33 cellular contexts compared by ENCODE assay signal in genomic region chr6:135617222-135617621, GRCh38.
"Had no signal": no experiment of that assay in that cellular context is flagged by ENCODE, and none has a peak within 500 bp of the region (broad histone marks: within the 10 kb centered on the region; RNA-seq: fewer than 3 reads in every experiment).

No MANE protein-coding gene starts in this region.

- H3K4me3 Mint-ChIP-seq: activated CD4-positive, alpha-beta memory T cell treated with anti-CD3 and anti-CD28 coated beads for 36 hours; activated CD4-positive, alpha-beta T cell treated with anti-CD3 and anti-CD28 coated beads for 36 hours; activated CD4-positive, alpha-beta T cell treated with anti-CD3 and anti-CD28 coated beads, Interleukin-2, amount 10 ng/mL, durations not matched to agents 24 days and 14 days; activated CD8-positive, alpha-beta memory T cell treated with anti-CD3 and anti-CD28 coated beads, Interleukin-2, amount 10 ng/mL, durations not matched to agents 7 days and 5 days; activated CD8-positive, alpha-beta T cell treated with anti-CD3 and anti-CD28 coated beads, Interleukin-2, amount 10 ng/mL, durations not matched to agents 7 days and 5 days; activated naive CD4-positive, alpha-beta T cell treated with anti-CD3 and anti-CD28 coated beads, Interleukin-2, amount 10 ng/mL, durations not matched to agents 7 days and 5 days; activated naive CD8-positive, alpha-beta T cell treated with anti-CD3 and anti-CD28 coated beads, Interleukin-2, amount 10 ng/mL, durations not matched to agents 7 days and 5 days; activated T-helper 1 cell treated with anti-CD3 and anti-CD28 coated beads, Interleukin-12 subunit alpha, Interleukin-12 subunit beta, Interleukin-2, Interleukin-4 antibody, amounts not matched to agents 30 ng/mL and 10 ng/mL and 1 ng/mL, durations not matched to agents 14 hours and 24 hours and 36 hours; brain had no signal

- H3K4me1 Mint-ChIP-seq: activated CD4-positive, alpha-beta T cell treated with anti-CD3 and anti-CD28 coated beads for 36 hours; activated naive CD4-positive, alpha-beta T cell treated with anti-CD3 and anti-CD28 coated beads, Interleukin-2, amount 10 ng/mL, durations not matched to agents 7 days and 5 days; activated naive CD8-positive, alpha-beta T cell treated with anti-CD3 and anti-CD28 coated beads, Interleukin-2, amount 10 ng/mL, durations not matched to agents 7 days and 5 days; brain had no signal

- H3K36me3 Mint-ChIP-seq: activated CD4-positive, alpha-beta memory T cell treated with anti-CD3 and anti-CD28 coated beads for 36 hours; activated naive CD4-positive, alpha-beta T cell treated with anti-CD3 and anti-CD28 coated beads, Interleukin-2, amount 10 ng/mL, durations not matched to agents 7 days and 5 days; brain had no signal

- ATAC-seq: activated CD4-positive, alpha-beta T cell treated with anti-CD3 and anti-CD28 coated beads for 36 hours; activated CD8-positive, alpha-beta memory T cell treated with anti-CD3 and anti-CD28 coated beads, Interleukin-2, amount 10 ng/mL, durations not matched to agents 7 days and 5 days; activated CD8-positive, alpha-beta T cell treated with anti-CD3 and anti-CD28 coated beads, Interleukin-2, amount 10 ng/mL, durations not matched to agents 7 days and 5 days; activated naive CD4-positive, alpha-beta T cell treated with anti-CD3 and anti-CD28 coated beads, Interleukin-2, amount 50 U/mL, for 72 hours; esophagus mucosa; gastrocnemius medialis; heart left ventricle had no signal

- H3K27me3 ChIP-seq: ascending aorta, breast epithelium, cardiac muscle cell, colonic mucosa, gastrocnemius medialis, heart left ventricle had no signal

- H3K9me3 ChIP-seq: ascending aorta, breast epithelium, colonic mucosa, gastrocnemius medialis, heart left ventricle had no signal

- H3K4me1 ChIP-seq: ascending aorta, breast epithelium, colonic mucosa, gastrocnemius medialis, heart left ventricle had no signal

- H3K36me3 ChIP-seq: ascending aorta, breast epithelium, cardiac muscle cell, colonic mucosa, gastrocnemius medialis, heart left ventricle had no signal

- H3K27me3 Mint-ChIP-seq: activated CD4-positive, alpha-beta T cell treated with anti-CD3 and anti-CD28 coated beads, Interleukin-2, amount 10 ng/mL, durations not matched to agents 24 days and 14 days; brain had no signal

- H3K4me3 ChIP-seq: ascending aorta, breast epithelium, cardiac muscle cell, colonic mucosa, gastrocnemius medialis, heart left ventricle had no signal

- H3K27ac Mint-ChIP-seq: activated CD4-positive, alpha-beta memory T cell treated with anti-CD3 and anti-CD28 coated beads for 36 hours; activated CD4-positive, alpha-beta T cell treated with anti-CD3 and anti-CD28 coated beads for 36 hours; activated CD4-positive, alpha-beta T cell treated with anti-CD3 and anti-CD28 coated beads, Interleukin-2, amount 10 ng/mL, durations not matched to agents 24 days and 14 days; activated CD8-positive, alpha-beta memory T cell treated with anti-CD3 and anti-CD28 coated beads, Interleukin-2, amount 10 ng/mL, durations not matched to agents 7 days and 5 days; activated CD8-positive, alpha-beta T cell treated with anti-CD3 and anti-CD28 coated beads, Interleukin-2, amount 10 ng/mL, durations not matched to agents 7 days and 5 days; activated naive CD4-positive, alpha-beta T cell treated with anti-CD3 and anti-CD28 coated beads, Interleukin-2, amount 10 ng/mL, durations not matched to agents 7 days and 5 days; activated naive CD4-positive, alpha-beta T cell treated with anti-CD3 and anti-CD28 coated beads, Interleukin-2, amount 50 U/mL, for 72 hours; activated naive CD8-positive, alpha-beta T cell treated with anti-CD3 and anti-CD28 coated beads, Interleukin-2, amount 10 ng/mL, durations not matched to agents 7 days and 5 days; activated T-helper 1 cell treated with anti-CD3 and anti-CD28 coated beads, Interleukin-12 subunit alpha, Interleukin-12 subunit beta, Interleukin-2, Interleukin-4 antibody, amounts not matched to agents 30 ng/mL and 10 ng/mL and 1 ng/mL, durations not matched to agents 14 hours and 24 hours and 36 hours; brain had no signal

- H3K9me3 Mint-ChIP-seq: activated CD4-positive, alpha-beta memory T cell treated with anti-CD3 and anti-CD28 coated beads for 36 hours; activated naive CD4-positive, alpha-beta T cell treated with anti-CD3 and anti-CD28 coated beads, Interleukin-2, amount 10 ng/mL, durations not matched to agents 7 days and 5 days; brain had no signal

- FAIRE-seq: endometrium, endothelial cell of umbilical vein had no signal

- DNase-seq: activated CD4-positive, alpha-beta memory T cell treated with anti-CD3 and anti-CD28 coated beads for 36 hours; activated CD4-positive, alpha-beta T cell treated with anti-CD3 and anti-CD28 coated beads for 36 hours; activated CD4-positive, alpha-beta T cell treated with anti-CD3 and anti-CD28 coated beads, Interleukin-2, amount 10 ng/mL, durations not matched to agents 24 days and 14 days; activated CD4-positive, CD25-positive, alpha-beta regulatory T cell; activated CD4-positive, CD25-positive, alpha-beta regulatory T cell treated with anti-CD3 and anti-CD28 coated beads, Interleukin-2, amount 50 U/mL, for 72 hours; activated CD8-positive, alpha-beta memory T cell treated with anti-CD3 and anti-CD28 coated beads, Interleukin-2, amount 10 ng/mL, durations not matched to agents 7 days and 5 days; activated CD8-positive, alpha-beta memory T cell treated with anti-CD3 and anti-CD28 coated beads, Interleukin-2, amount 50 U/mL, for 4 hours; activated CD8-positive, alpha-beta T cell treated with anti-CD3 and anti-CD28 coated beads, Interleukin-2, amount 10 ng/mL, durations not matched to agents 7 days and 5 days; activated gamma-delta T cell; activated naive CD4-positive, alpha-beta T cell; activated naive CD4-positive, alpha-beta T cell treated with anti-CD3 and anti-CD28 coated beads, Interleukin-2, amount 10 ng/mL, durations not matched to agents 7 days and 5 days; activated naive CD8-positive, alpha-beta T cell treated with anti-CD3 and anti-CD28 coated beads, Interleukin-2, amount 10 ng/mL, durations not matched to agents 7 days and 5 days; activated T-cell treated with anti-CD3 and anti-CD28 coated beads, Interleukin-2, amount 50 U/mL, for 1 hour; activated T-cell treated with anti-CD3 and anti-CD28 coated beads, Interleukin-2, amount 50 U/mL, for 48 hours; central memory CD4-positive, alpha-beta T cell; cerebellar nuclear complex; colonic mucosa; effector CD8-positive, alpha-beta T cell; foreskin fibroblast; gastrocnemius medialis; glutamatergic neuron; heart left ventricle; T-helper 2 cell had no signal

- H3K27ac ChIP-seq: ascending aorta, breast epithelium, cardiac muscle cell, colonic mucosa, epithelial cell of prostate, gastrocnemius medialis, heart left ventricle had no signal
